In genomic region chr18:32769242-32770180, GRCh38 we compare ENCODE assay signal across 9 cellular contexts. TPM values are rescaled to one million over a fixed set of nuclear protein-coding genes. Genes with fewer than 3 reads are reported as not detected.
DNase-seq lines count a peak whose midpoint lies in the region.
"Had no signal": no experiment of that assay in that cellular context is flagged by ENCODE, and none has a peak within 500 bp of the region (broad histone marks: within the 10 kb centered on the region; RNA-seq: fewer than 3 reads in every experiment).

No MANE protein-coding gene starts in this region.

- H3K79me1 ChIP-seq in neuronal stem cell (ENCODE audit: low read depth, low read length): no peaks in the 10 kb centered on the region

- H3K36me3 ChIP-seq in duodenal mucosa (ENCODE audit: control insufficient read depth in 1 of 2, insufficient read depth in 2 of 2, low read length in 2 of 2) (no peaks in the 10 kb centered on the region), neuronal stem cell (replicated peaks in 1 of 2; ENCODE audit: control insufficient read depth in 2 of 2, insufficient read depth in 2 of 2, low read length in 2 of 2) (peaks cover 0 to 7% of the 10 kb centered on the region in 2 donors)
- H3K36me3 ChIP-seq: adrenal gland had no signal

- no peak overlapping the region for H2BK15ac ChIP-seq in neuronal stem cell (ENCODE audit: low read length)

- no peak overlapping the region for H3K4ac ChIP-seq in neuronal stem cell (ENCODE audit: low read length)

- H3K9ac ChIP-seq in duodenal mucosa (ENCODE audit: low read depth in 1 of 2, low read length in 2 of 2): no peak overlapping the region
- H3K9ac ChIP-seq in neuronal stem cell (ENCODE audit: low read depth, low read length, poor library complexity): peak overlapping the region; percentile 66

- no peak overlapping the region for H2BK120ac ChIP-seq in neuronal stem cell (ENCODE audit: low read depth, low read length)

- H2BK5ac ChIP-seq in neuronal stem cell (ENCODE audit: low read length): no peak overlapping the region

- DNase-seq in DMS53 (lab: John Stamatoyannopoulos, UW): peak; percentile 78
- peak; percentile 22 for DNase-seq in NCI-H2029 (lab: John Stamatoyannopoulos, UW)
- DNase-seq in neuronal stem cell (ENCODE audit: low spot score): no peak
- no peak for DNase-seq in HT-29 (ENCODE audit: low spot score)
- DNase-seq in AG08395 (ENCODE audit: low spot score): no peak
- no peak for DNase-seq in kidney glomerular epithelial cell (lab: John Stamatoyannopoulos, UW)
- no peak for DNase-seq in T-helper 2 cell

- H3K27ac ChIP-seq in duodenal mucosa (ENCODE audit: low read depth, low read length) (no peak overlapping the region), neuronal stem cell (replicated peaks; ENCODE audit: low read length) (no peak overlapping the region)
- H3K27ac ChIP-seq: adrenal gland had no signal

- no CpG with 5 or more reads among the region's 43 CpGs for WGBS in neuronal stem cell (ENCODE audit: extremely low coverage in 2 of 2, insufficient read length in 2 of 2, insufficient replicate concordance in 1 of 2), 2 donors

- peak overlapping the region; percentile 99 for H3K14ac ChIP-seq in neuronal stem cell (ENCODE audit: low read length)

- H3K4me1 ChIP-seq in duodenal mucosa (ENCODE audit: control insufficient read depth in 1 of 2, insufficient read depth in 2 of 2, low read length in 2 of 2) (peaks cover 3 to 17% of the 10 kb centered on the region in 2 donors), neuronal stem cell (ENCODE audit: control insufficient read depth in 2 of 2, insufficient read depth in 1 of 2, low read depth in 1 of 2, low read length in 2 of 2) (peaks cover 12 to 34% of the 10 kb centered on the region in 2 donors)

- H2BK12ac ChIP-seq in neuronal stem cell (ENCODE audit: low read length): peak overlapping the region; percentile 88

- peak overlapping the region; percentile 94 for H3K18ac ChIP-seq in neuronal stem cell (ENCODE audit: low read length)

- H2AK5ac ChIP-seq in neuronal stem cell (ENCODE audit: low read depth, low read length): peak overlapping the region; percentile 83

- H4K91ac ChIP-seq in neuronal stem cell (ENCODE audit: low read depth, low read length, poor library complexity): no peak overlapping the region

- H3K4me3 ChIP-seq in duodenal mucosa (ENCODE audit: low read depth in 1 of 2, low read length in 2 of 2) (peak overlapping the region; percentile 43 to 63), neuronal stem cell (ENCODE audit: low read length in 2 of 2) (peak overlapping the region; percentile 64 to 72)

- H3K9me3 ChIP-seq in duodenal mucosa (ENCODE audit: control insufficient read depth in 1 of 2, low read length in 2 of 2) (no peaks in the 10 kb centered on the region), neuronal stem cell (replicated peaks in 1 of 2; ENCODE audit: control insufficient read depth in 2 of 2, insufficient read depth in 1 of 2, low read depth in 1 of 2, low read length in 2 of 2) (peaks cover 0 to 2% of the 10 kb centered on the region in 2 donors)
- H3K9me3 ChIP-seq: adrenal gland had no signal

- peak overlapping the region; percentile 68 for H2AFZ ChIP-seq in neuronal stem cell (ENCODE audit: low read length)

- peak overlapping the region; percentile 93 for H3K4me2 ChIP-seq in neuronal stem cell (ENCODE audit: insufficient read depth, low read length, poor library complexity, severe bottlenecking)

- peak overlapping the region; percentile 99 for H3K23ac ChIP-seq in neuronal stem cell (ENCODE audit: low read depth, low read length, poor library complexity)

- H4K8ac ChIP-seq in neuronal stem cell (ENCODE audit: low read depth, low read length): no peak overlapping the region

- H3K27me3 ChIP-seq in duodenal mucosa (ENCODE audit: control insufficient read depth in 1 of 2, insufficient read depth in 2 of 2, low read length in 2 of 2) (peaks cover 31 to 38% of the 10 kb centered on the region in 2 donors), neuronal stem cell (ENCODE audit: control insufficient read depth in 3 of 3, insufficient read depth in 3 of 3, low read depth in 1 of 3, low read length in 3 of 3) (peaks cover 0 to 48% (median 15%) of the 10 kb centered on the region in 3 experiments)

RNA-seq across cellular contexts. Expression of gene KLHL14, which starts 3.3 kb away (rescaled TPM):
- polyA plus RNA-seq in neuronal stem cell (2013, experiment 1 of 2): 0.08 TPM
- 0.06 TPM for polyA plus RNA-seq in neuronal stem cell (2013, experiment 2 of 2)
- total RNA-seq in HT-29 (2014; rRNA removed; shearing (Covaris generic)): not detected in 2 replicates

Comparison
In these comparisons a context has a peak if more than half of its experiments do, and no peak if none do; other contexts are left out.
1. DNase-seq: peak in DMS53 (single experiment) and NCI-H2029 (single experiment); none in neuronal stem cell (single experiment), HT-29 (single experiment), AG08395 (single experiment), kidney glomerular epithelial cell (single experiment) and T-helper 2 cell (0 of 5).